Comparison of ENCODE assay signal across 7 cellular contexts in genomic region chr2:43224571-43225092, GRCh38. TPM values are rescaled to one million over a fixed set of nuclear protein-coding genes. Genes with fewer than 3 reads are reported as not detected.
A peak's percentile ranks its signal among the peaks of the same experiment; 100 is the strongest.
DNase-seq lines count a peak whose midpoint lies in the region; ATAC-seq and TF ChIP-seq lines count a peak whose summit lies in the region.

No MANE protein-coding gene starts in this region.

- dilution Hi-C loops in IMR-90 (cut with HindIII; ENCODE audit: low sequenced_read_pairs, unreplicated experiment): no loop called here

- H3K9me3 ChIP-seq in IMR-90 (ENCODE audit: control insufficient read depth, insufficient read depth, low read length): no peaks in the 10 kb centered on the region
- H3K9me3 ChIP-seq in esophagus muscularis mucosa: no peaks in the 10 kb centered on the region
- H3K9me3 ChIP-seq in ovary: no peaks in the 10 kb centered on the region

- no peak for TF ChIP-seq EP300 in esophagus muscularis mucosa (IDR thresholded peaks at IDR 0.05)
- TF ChIP-seq EP300 in ovary (IDR thresholded peaks at IDR 0.05): no peak

- POLR2A ChIA-PET in IMR-90 (lab: Charles Lee; ENCODE audit: unreplicated experiment): interaction anchor here (0.6 to 1.2 kb wide), 2 partner anchors 125 to 176 kb away, joined by 3 read pairs; no protein-coding TSS in a partner anchor

- in situ Hi-C loops in IMR-90 (cut with MboI; ENCODE audit: low sequenced_read_pairs) (loop anchor here (10.0 kb wide), 2 partner anchors 150 to 250 kb away; no protein-coding TSS in a partner anchor), G401 (cut with HindIII; ENCODE audit: low sequenced_read_pairs) (loop anchor here (10.0 kb wide), 1 partner anchor 390 kb away; no protein-coding TSS in a partner anchor)

- no peak overlapping the region for H3K18ac ChIP-seq in IMR-90 (ENCODE audit: low read depth, low read length)

- 0% methylated on average over 51 of the region's 74 CpGs; no CpG with 5 or more reads in 1 of the 2 experiments for WGBS in IMR-90 (ENCODE audit: extremely low coverage in 2 of 2, insufficient read length in 1 of 2), 2 experiments
- WGBS in esophagus muscularis mucosa: no CpG with 5 or more reads among the region's 74 CpGs
- 0 to 1% (median 1%) methylated on average over 67 to 74 of the region's 74 CpGs for WGBS in ovary, 3 donors

- no peak for TF ChIP-seq POLR2A in IMR-90 (IDR thresholded peaks at IDR 0.05; ENCODE audit: low read depth, low read length)
- TF ChIP-seq POLR2A in esophagus muscularis mucosa (IDR thresholded peaks at IDR 0.05; ENCODE audit: low read depth): no peak
- no peak for TF ChIP-seq POLR2A in ovary (IDR thresholded peaks at IDR 0.05)

- H3K9ac ChIP-seq in IMR-90 (ENCODE audit: low read depth, low read length): peak overlapping the region; percentile 91

- H3K4me3 ChIP-seq in IMR-90 (ENCODE audit: insufficient read depth, low read depth, low read length) (peak overlapping the region; percentile 87), esophagus muscularis mucosa (peak overlapping the region; percentile 80 to 93 (median 90)), ovary (peak overlapping the region; percentile 77)

- ATAC-seq in IMR-90 (ENCODE audit: low read depth) (no peak), GM18873 (IDR thresholded peaks at IDR 0.05; ENCODE audit: low FRiP score, unreplicated experiment) (no peak)

- no peak overlapping the region for H4K8ac ChIP-seq in IMR-90 (ENCODE audit: low read depth in 2 of 2, low read length in 2 of 2)

- H4K20me1 ChIP-seq in IMR-90 (ENCODE audit: insufficient read depth, low read length): peaks cover 37% of the 10 kb centered on the region

- no peak; the same call in 1 of the 2 replicates for TF ChIP-seq RAD21 in IMR-90 (IDR thresholded peaks at IDR 0.05; ENCODE audit: low read length)

- H3K27ac ChIP-seq in IMR-90 (ENCODE audit: insufficient read depth, low read length) (peak overlapping the region; percentile 96), esophagus muscularis mucosa (replicated peaks in 1 of 4) (peak overlapping the region; percentile 97 to 100 (median 98)), ovary (peak overlapping the region; percentile 90 to 92)

- CTCF ChIA-PET in IMR-90 (lab: Yijun Ruan, JAX): interaction anchor here (2.2 kb wide), 1 partner anchor 250 kb away, joined by 8 read pairs; no protein-coding TSS in a partner anchor

- TF ChIP-seq CTCF in IMR-90 (conservative IDR thresholded peaks at IDR 0.05; ENCODE audit: low read depth, low read length) (no peak), esophagus muscularis mucosa (IDR thresholded peaks at IDR 0.05) (no peak), ovary (IDR thresholded peaks at IDR 0.05) (no peak)

- intact Hi-C loops in IMR-90 (cut with micrococcal nuclease) (loop anchor here (5.0 kb wide), 2 partner anchors 118 to 137 kb away; no protein-coding TSS in a partner anchor), esophagus muscularis mucosa (cut with DNase I) (loop anchor here (5.0 kb wide), 4 partner anchors 137 to 313 kb away; no protein-coding TSS in a partner anchor), ovary (cut with DNase I) (loop anchor here (5.0 to 10.0 kb wide), 13 partner anchors 80 to 397 kb away; no protein-coding TSS in a partner anchor)

- H3K9me1 ChIP-seq in IMR-90 (ENCODE audit: insufficient read depth, low read length): no peaks in the 10 kb centered on the region; the same call in 1 of the 2 replicates

- peak overlapping the region; percentile 85 for H2AK9ac ChIP-seq in IMR-90 (replicated peaks; ENCODE audit: low read depth, low read length, poor library complexity)

- no peak overlapping the region for H2BK20ac ChIP-seq in IMR-90 (ENCODE audit: low read depth, low read length)

- H2BK15ac ChIP-seq in IMR-90 (ENCODE audit: low read depth, low read length): no peak overlapping the region

- no TSS peak for BruUV-seq in IMR-90 (replicated peaks; lab: Mats Ljungman, UMichigan)

- no peak overlapping the region; the same call in 1 of the 2 replicates for H3K4ac ChIP-seq in IMR-90 (ENCODE audit: low read depth, low read length)

- no peak overlapping the region for H4K5ac ChIP-seq in IMR-90 (ENCODE audit: low read depth, low read length)

- H3K36me3 ChIP-seq in IMR-90 (ENCODE audit: control insufficient read depth, insufficient read depth, low read length) (peaks cover 24% of the 10 kb centered on the region), esophagus muscularis mucosa (peaks cover 15 to 35% (median 25%) of the 10 kb centered on the region in 4 donors), ovary (no peaks in the 10 kb centered on the region)

- H4K91ac ChIP-seq in IMR-90 (ENCODE audit: insufficient read depth, low read depth, low read length): no peak overlapping the region

- peak overlapping the region; percentile 98 for H2BK5ac ChIP-seq in IMR-90 (ENCODE audit: low read depth, low read length, poor library complexity, severe bottlenecking)

- H2BK120ac ChIP-seq in IMR-90 (ENCODE audit: low read depth, low read length): no peak overlapping the region

- H3K27me3 ChIP-seq in IMR-90 (ENCODE audit: control insufficient read depth, insufficient read depth, low read length) (no peaks in the 10 kb centered on the region), esophagus muscularis mucosa (no peaks in the 10 kb centered on the region), ovary (no peaks in the 10 kb centered on the region)

- no peak overlapping the region for H3K56ac ChIP-seq in IMR-90 (ENCODE audit: extremely low read depth, insufficient read depth, low read length)

- H2AK5ac ChIP-seq in IMR-90 (ENCODE audit: low read depth, low read length): no peak overlapping the region

- H3K4me1 ChIP-seq in IMR-90 (ENCODE audit: control insufficient read depth, insufficient read depth, low read length) (peaks cover 13% of the 10 kb centered on the region), esophagus muscularis mucosa (peaks cover 54 to 73% (median 61%) of the 10 kb centered on the region in 4 donors), ovary (ENCODE audit: insufficient read depth) (peaks cover 16% of the 10 kb centered on the region)

- H3K23ac ChIP-seq in IMR-90 (ENCODE audit: low read depth, low read length): no peak overlapping the region; the same call in 1 of the 2 replicates

- H2AFZ ChIP-seq in IMR-90 (replicated peaks; ENCODE audit: low read length, poor library complexity): peak overlapping the region; percentile 36

- no peak overlapping the region for H3K14ac ChIP-seq in IMR-90 (replicated peaks; ENCODE audit: low read depth, low read length)

- peak; percentile 17 for DNase-seq in IMR-90
- peak; percentile 40 to 52 for DNase-seq in activated CD4-positive, alpha-beta T cell treated with anti-CD3 and anti-CD28 coated beads, Interleukin-2, amount 50 U/mL, for 48 hours
- no peak for DNase-seq in esophagus muscularis mucosa (ENCODE audit: extremely low spot score)
- DNase-seq in ovary: peak in 4 of 5 donors; percentile 46 to 66 (median 55)
- DNase-seq in SK-N-DZ (ENCODE audit: low spot score): no peak
- DNase-seq in G401 (ENCODE audit: low spot score): no peak

- H3K4me2 ChIP-seq in IMR-90 (ENCODE audit: low read depth, low read length): no peak overlapping the region

- peaks cover 8 to 18% of the 10 kb centered on the region in 2 experiments; a peak in 3 of 4 replicates for H3K79me1 ChIP-seq in IMR-90 (ENCODE audit: low read depth in 1 of 2, low read length in 2 of 2)

TF ChIP-seq in IMR-90, 13 proteins besides CTCF, POLR2A, EP300 and RAD21:
- TF ChIP-seq MAZ (IDR thresholded peaks at IDR 0.05; ENCODE audit: borderline replicate concordance, low read depth, low read length) (no peak), CHD1 (IDR thresholded peaks at IDR 0.05; ENCODE audit: low read depth, low read length) (no peak), SMC3 (IDR thresholded peaks at IDR 0.05; ENCODE audit: low read depth, low read length) (no peak), USF2 (IDR thresholded peaks at IDR 0.05; ENCODE audit: low read depth, low read length) (no peak), BHLHE40 (IDR thresholded peaks at IDR 0.05; ENCODE audit: low read depth, low read length) (no peak), NFE2L2 (IDR thresholded peaks at IDR 0.05; ENCODE audit: low read depth, low read length) (no peak), MXI1 (IDR thresholded peaks at IDR 0.05; ENCODE audit: borderline replicate concordance, low read depth, low read length) (no peak), MAFK (IDR thresholded peaks at IDR 0.05; ENCODE audit: low read depth, low read length) (no peak), CEBPB (IDR thresholded peaks at IDR 0.05; ENCODE audit: low read depth, low read length) (no peak), FOS (IDR thresholded peaks at IDR 0.05; ENCODE audit: low read depth, low read length) (no peak), RFX5 (IDR thresholded peaks at IDR 0.05; ENCODE audit: low read depth, low read length) (no peak), ELK1 (IDR thresholded peaks at IDR 0.05; ENCODE audit: borderline replicate concordance, low read depth, low read length) (no peak)
TF ChIP-seq in IMR-90: peak in this region for 0.

RNA-seq across cellular contexts. Expression of gene ZFP36L2, which starts 1.8 kb away (rescaled TPM):
- total RNA-seq in IMR-90 (2012; rRNA removed) (1.8 and 2.2 TPM in 2 replicates), esophagus muscularis mucosa (100 to 1,000 TPM in 1 of 4 donors, 10 to 100 TPM in 3; 81.7 to 117 (median 85.7) TPM), ovary (100 to 1,000 TPM; 115 to 369 (median 254) TPM)
- polyA plus RNA-seq in IMR-90 (2012; rRNA removed) (20.1 and 20.8 TPM in 2 replicates), ovary (100 to 1,000 TPM; 162 to 169 TPM)
- polyA plus RNA-seq in IMR-90 (2012; cell fraction: cytosol; rRNA removed): 8.6 and 34.8 TPM in 2 replicates
- polyA plus RNA-seq in IMR-90 (2012; cell fraction: nucleus; rRNA removed; ENCODE audit: low replicate concordance): 19.6 and 31.4 TPM in 2 replicates
- 6.8 and 7.1 TPM in 2 replicates for polyA plus RNA-seq in SK-N-DZ (2014; cell fraction: cytosol; rRNA removed)
- polyA plus RNA-seq in SK-N-DZ (2014; cell fraction: nucleus; rRNA removed): 4.0 and 4.1 TPM in 2 replicates
- total RNA-seq in G401 (2014; rRNA removed; shearing (Covaris generic)): 22.5 and 32.4 TPM in 2 replicates

Comparison
In these comparisons a context has a peak if more than half of its experiments do, and no peak if none do; other contexts are left out.
1. DNase-seq: peak in IMR-90 (single experiment), activated CD4-positive, alpha-beta T cell treated with anti-CD3 and anti-CD28 coated beads, Interleukin-2, amount 50 U/mL, for 48 hours (2 of 2) and ovary (4 of 5); none in esophagus muscularis mucosa (single experiment), SK-N-DZ (single experiment) and G401 (single experiment).
2. Peak in every context shown above with its lines, with median percentiles within 50 percentile points of each other: H3K27ac ChIP-seq and H3K4me3 ChIP-seq.